11 cellular contexts compared by ENCODE assay signal in the genomic region with DNA sequence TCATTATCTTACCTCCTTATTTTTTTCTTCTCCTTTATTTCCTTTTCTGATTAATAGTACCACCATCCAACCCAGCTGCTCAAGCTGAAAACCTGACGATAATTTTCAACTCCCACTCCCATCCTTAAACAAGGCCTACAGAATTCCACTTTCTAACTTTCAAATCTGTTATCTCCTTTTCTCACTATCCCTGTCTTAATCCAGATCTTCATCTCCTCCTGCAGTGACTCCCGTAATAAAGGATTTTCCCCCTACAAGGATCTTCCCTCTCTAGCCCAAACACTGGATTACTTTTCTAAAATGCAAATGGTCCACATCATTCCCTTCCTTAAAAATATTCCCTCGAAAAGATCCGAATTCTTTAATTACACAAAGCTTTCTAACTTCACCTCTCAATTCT. TPM values are rescaled to one million over a fixed set of nuclear protein-coding genes. Genes with fewer than 3 reads are reported as not detected.
A peak's percentile ranks its signal among the peaks of the same experiment; 100 is the strongest.
DNase-seq lines count a peak whose midpoint lies in the region; ATAC-seq, FAIRE-seq and TF ChIP-seq lines count a peak whose summit lies in the region.
"Had no signal": no experiment of that assay in that cellular context is flagged by ENCODE, and none has a peak within 500 bp of the region (broad histone marks: within the 10 kb centered on the region; RNA-seq: fewer than 3 reads in every experiment).

No MANE protein-coding gene starts in this region.

- H2AFZ ChIP-seq in neural cell (ENCODE audit: low read depth, low read length), result no peak overlapping the region

- no peak for TF ChIP-seq CTCF in CD4-positive, alpha-beta T cell (IDR thresholded peaks at IDR 0.05)
- no peak for TF ChIP-seq CTCF in NB4 (IDR thresholded peaks at IDR 0.05; ENCODE audit: low read depth, low read length)
- TF ChIP-seq CTCF in neural cell (IDR thresholded peaks at IDR 0.05; ENCODE audit: poor library complexity, severe bottlenecking), result no peak
- TF ChIP-seq CTCF in WERI-Rb-1 (IDR thresholded peaks at IDR 0.05; ENCODE audit: low read depth, low read length), result no peak

- ATAC-seq in CD4-positive, alpha-beta T cell (ENCODE audit: poor library complexity), result no peak

- POLR2A ChIA-PET in CD4-positive, alpha-beta T cell (lab: Charles Lee), result no interaction called here

- H3K4me2 ChIP-seq in neural cell (ENCODE audit: low read length), result peak overlapping the region; percentile 85

- TF ChIP-seq EP300 in neural cell (conservative IDR thresholded peaks at IDR 0.05; ENCODE audit: poor library complexity, severe bottlenecking), result no peak

- no peak for FAIRE-seq in HTR-8/SVneo (lab: Jason Lieb, UNC)
- FAIRE-seq: H1 had no signal

- peak overlapping the region; percentile 67 for H3K27ac Mint-ChIP-seq in CD4-positive, alpha-beta T cell

- H3K36me3 ChIP-seq in ectodermal cell (ENCODE audit: control insufficient read depth, insufficient read depth, low read length), result no peaks in the 10 kb centered on the region
- H3K36me3 ChIP-seq in neural cell (ENCODE audit: insufficient read depth, low read length), result no peaks in the 10 kb centered on the region
- H3K36me3 ChIP-seq in WERI-Rb-1, result peaks cover 6% of the 10 kb centered on the region

- no peaks in the 10 kb centered on the region for H3K9me2 ChIP-seq in neural cell (ENCODE audit: insufficient read depth, low read length)

- WGBS in ectodermal cell, 2 experiments, result 88 to 94% methylated on average over 4 of the region's 4 CpGs

- TF ChIP-seq RAD21 in neural cell (conservative IDR thresholded peaks at IDR 0.05), result no peak

- H3K27me3 Mint-ChIP-seq in CD4-positive, alpha-beta T cell, result no peaks in the 10 kb centered on the region

- H3K4me3 Mint-ChIP-seq in CD4-positive, alpha-beta T cell, result peak overlapping the region; percentile 91

- CTCF ChIA-PET in CD4-positive, alpha-beta T cell (lab: Charles Lee), result no interaction called here

- DNase-seq in CD4-positive, alpha-beta T cell, result no peak
- DNase-seq in NB4 (ENCODE audit: low read depth) (no peak), NCI-H345 (lab: John Stamatoyannopoulos, UW) (no peak), WERI-Rb-1 (no peak), SKM-1 treated with dmso at 0.1 percent for 144 hours (lab: John Stamatoyannopoulos, UW; ENCODE audit: unreplicated experiment) (no peak), HTR-8/SVneo (ENCODE audit: insufficient read length, low spot score) (no peak)
- DNase-seq: activated CD4-positive, alpha-beta T cell treated with anti-CD3 and anti-CD28 coated beads for 48 hours; NCI-H1417 treated with DMSO at 0.1 percent for 48 hours had no signal

- no peaks in the 10 kb centered on the region for H3K27me3 ChIP-seq in CD4-positive, alpha-beta T cell (ENCODE audit: control insufficient read depth, insufficient read depth, low read length)
- H3K27me3 ChIP-seq in ectodermal cell (ENCODE audit: control insufficient read depth, insufficient read depth, low read length, poor library complexity, severe bottlenecking), result no peaks in the 10 kb centered on the region
- H3K27me3 ChIP-seq in neural cell (ENCODE audit: insufficient read depth, low read depth, low read length), result no peaks in the 10 kb centered on the region
- H3K27me3 ChIP-seq in WERI-Rb-1 (ENCODE audit: insufficient read depth, low read depth, severe bottlenecking), result no peaks in the 10 kb centered on the region

- no peaks in the 10 kb centered on the region for H3K9me3 Mint-ChIP-seq in CD4-positive, alpha-beta T cell

- TF ChIP-seq POLR2A in NB4 (IDR thresholded peaks at IDR 0.05; ENCODE audit: extremely low read depth, insufficient read length), result no peak

- no peaks in the 10 kb centered on the region for H3K9me3 ChIP-seq in CD4-positive, alpha-beta T cell (ENCODE audit: control insufficient read depth, low read length)
- H3K9me3 ChIP-seq in ectodermal cell (ENCODE audit: control insufficient read depth, low read length), result no peaks in the 10 kb centered on the region
- H3K9me3 ChIP-seq in neural cell (ENCODE audit: low read length), result no peaks in the 10 kb centered on the region
- no peaks in the 10 kb centered on the region for H3K9me3 ChIP-seq in WERI-Rb-1 (ENCODE audit: severe bottlenecking)

- peaks cover 3% of the 10 kb centered on the region for H3F3A ChIP-seq in neural cell (ENCODE audit: insufficient read depth, low read length, poor library complexity, severe bottlenecking)

- H3K4me3 ChIP-seq in NB4 (ENCODE audit: low read depth, low read length) (peak overlapping the region; percentile 84), ectodermal cell (ENCODE audit: insufficient read depth, low read depth, low read length) (peak overlapping the region; percentile 96), neural cell (ENCODE audit: low read length) (peak overlapping the region; percentile 85), WERI-Rb-1 (ENCODE audit: low read depth, low read length) (no peak overlapping the region)

- H3K36me3 Mint-ChIP-seq in CD4-positive, alpha-beta T cell (ENCODE audit: low read depth), result peaks cover 52% of the 10 kb centered on the region

- peaks cover 67% of the 10 kb centered on the region for H3K4me1 Mint-ChIP-seq in CD4-positive, alpha-beta T cell (ENCODE audit: low read depth)

- intact Hi-C loops in CD4-positive, alpha-beta T cell (cut with DNase I, micrococcal nuclease), result no loop called here

- H3K4me1 ChIP-seq in ectodermal cell (ENCODE audit: control insufficient read depth, insufficient read depth, low read length), result peaks cover 12% of the 10 kb centered on the region

- no peaks in the 10 kb centered on the region for H4K20me1 ChIP-seq in neural cell (ENCODE audit: insufficient read depth)

- no peak overlapping the region for H3K27ac ChIP-seq in CD4-positive, alpha-beta T cell (ENCODE audit: low read depth, low read length)
- H3K27ac ChIP-seq in ectodermal cell (ENCODE audit: insufficient read depth, low read depth, low read length, poor library complexity, severe bottlenecking), result no peak overlapping the region
- H3K27ac ChIP-seq in neural cell (ENCODE audit: low read length), result no peak overlapping the region
- no peak overlapping the region for H3K27ac ChIP-seq in WERI-Rb-1

- H3K9ac ChIP-seq in neural cell (ENCODE audit: low read length), result peak overlapping the region; percentile 90

- peaks cover 40% of the 10 kb centered on the region for H3K79me2 ChIP-seq in neural cell (replicated peaks; ENCODE audit: insufficient read depth, low read length)

TF ChIP-seq in neural cell, 6 proteins besides CTCF, POLR2A, EP300 and RAD21:
- TF ChIP-seq POLR2AphosphoS5 (IDR thresholded peaks at IDR 0.05) (no peak), EZH2 (IDR thresholded peaks at IDR 0.05; ENCODE audit: borderline replicate concordance, insufficient read depth, low read length, poor library complexity, severe bottlenecking) (no peak)
TF ChIP-seq in neural cell: peak in this region for 0.

RNA-seq across cellular contexts. Expression of a gene that starts 1.5 kb away (rescaled TPM):
- 1 to 10 TPM; 7.0 to 8.6 TPM for total RNA-seq in CD4-positive, alpha-beta T cell
- 19.3 TPM for polyA plus RNA-seq in ectodermal cell (2013, experiment 1 of 4)
- polyA plus RNA-seq in ectodermal cell (2013, experiment 2 of 4), result 17.9 TPM
- polyA plus RNA-seq in ectodermal cell (2013, experiment 3 of 4), result 14.3 TPM
- 13.7 TPM for polyA plus RNA-seq in ectodermal cell (2013, experiment 4 of 4)
- 99.2 and 112 TPM in 2 replicates for polyA plus RNA-seq in neural cell
- 103 and 113 TPM in 2 replicates for polyA minus RNA-seq in neural cell

RNA-seq across cellular contexts. Expression of a gene that starts 6.5 kb away (rescaled TPM):
- total RNA-seq in CD4-positive, alpha-beta T cell, result 100 to 1,000 TPM; 110 to 111 TPM
- polyA plus RNA-seq in ectodermal cell (2013, experiment 1 of 4), result 218 TPM
- polyA plus RNA-seq in ectodermal cell (2013, experiment 2 of 4), result 214 TPM
- 138 TPM for polyA plus RNA-seq in ectodermal cell (2013, experiment 3 of 4)
- polyA plus RNA-seq in ectodermal cell (2013, experiment 4 of 4), result 154 TPM
- polyA plus RNA-seq in neural cell, result 85.8 and 89.4 TPM in 2 replicates
- polyA minus RNA-seq in neural cell, result 64.5 and 67.0 TPM in 2 replicates

RNA-seq across cellular contexts. Expression of a gene that starts 54.5 kb away (rescaled TPM):
- 10 to 100 TPM; 14.6 to 16.1 TPM for total RNA-seq in CD4-positive, alpha-beta T cell
- polyA plus RNA-seq in ectodermal cell (2013, experiment 1 of 4), result 35.1 TPM
- 34.2 TPM for polyA plus RNA-seq in ectodermal cell (2013, experiment 2 of 4)
- polyA plus RNA-seq in ectodermal cell (2013, experiment 3 of 4), result 25.7 TPM
- polyA plus RNA-seq in ectodermal cell (2013, experiment 4 of 4), result 30.4 TPM
- polyA plus RNA-seq in neural cell, result 88.1 and 88.2 TPM in 2 replicates
- 55.5 and 62.5 TPM in 2 replicates for polyA minus RNA-seq in neural cell
